Comparison of ENCODE assay signal across 7 cellular contexts in the genomic region with DNA sequence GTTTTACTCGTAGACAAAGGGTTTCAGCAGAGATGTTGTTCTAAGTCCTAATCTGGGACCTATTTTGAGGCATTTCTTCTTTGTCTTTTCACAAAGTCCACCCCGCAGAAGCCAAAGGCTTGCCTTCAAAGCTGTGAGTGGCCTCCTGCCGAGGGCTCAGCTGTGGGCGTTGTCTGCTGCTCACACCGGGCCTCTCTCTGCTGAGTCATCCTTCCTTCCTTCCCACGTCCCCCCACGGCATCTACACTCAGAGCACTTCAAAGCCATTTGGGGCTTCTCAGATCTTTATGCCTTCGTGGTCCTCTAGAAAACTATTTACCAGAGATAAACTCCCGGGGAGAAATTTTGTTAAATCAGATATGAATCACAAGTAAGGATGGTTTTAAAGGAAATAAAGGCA.
DNase-seq lines count a peak whose midpoint lies in the region; ATAC-seq and TF ChIP-seq lines count a peak whose summit lies in the region.

No MANE protein-coding gene starts in this region.

- peaks cover 6% of the 10 kb centered on the region for H3K4me1 ChIP-seq in RWPE2 (ENCODE audit: insufficient read depth, poor library complexity, severe bottlenecking)
- peaks cover 8 to 26% of the 10 kb centered on the region in 2 donors for H3K4me1 ChIP-seq in thyroid gland

- WGBS in thyroid gland, 2 donors: 59 to 60% methylated on average over 9 of the region's 9 CpGs

- TF ChIP-seq POLR2A in thyroid gland (IDR thresholded peaks at IDR 0.05): no peak

- ATAC-seq in GM18858 (IDR thresholded peaks at IDR 0.05; ENCODE audit: unreplicated experiment) (peak; percentile 32), HG03039 (IDR thresholded peaks at IDR 0.05; ENCODE audit: unreplicated experiment) (peak; percentile 55), RWPE2 (ENCODE audit: low read depth) (peak; percentile 46; the same call in 2 of the 3 replicates)

- H3K27me3 ChIP-seq in RWPE2 (ENCODE audit: insufficient read depth, poor library complexity, severe bottlenecking) (no peaks in the 10 kb centered on the region), thyroid gland (no peaks in the 10 kb centered on the region)

- H3K4me3 ChIP-seq in RWPE2 (ENCODE audit: severe bottlenecking): no peak overlapping the region
- H3K4me3 ChIP-seq in thyroid gland (replicated peaks in 1 of 3): no peak overlapping the region

- H3K27ac ChIP-seq in RWPE2 (ENCODE audit: poor library complexity, severe bottlenecking): no peak overlapping the region
- no peak overlapping the region for H3K27ac ChIP-seq in thyroid gland

- no peaks in the 10 kb centered on the region for H3K9me3 ChIP-seq in RWPE2 (ENCODE audit: severe bottlenecking)
- H3K9me3 ChIP-seq in thyroid gland: no peaks in the 10 kb centered on the region

- no peak for TF ChIP-seq CTCF in RWPE2 (IDR thresholded peaks at IDR 0.05; ENCODE audit: poor library complexity, severe bottlenecking)
- TF ChIP-seq CTCF in thyroid gland (IDR thresholded peaks at IDR 0.05): no peak

- no peaks in the 10 kb centered on the region for H3K36me3 ChIP-seq in RWPE2 (ENCODE audit: low read depth)
- no peaks in the 10 kb centered on the region for H3K36me3 ChIP-seq in thyroid gland

- intact Hi-C loops in thyroid gland (cut with DNase I): no loop called here

- DNase-seq in RWPE2 (ENCODE audit: low spot score) (no peak), islet precursor cell (peak; percentile 88), thyroid gland (no peak)
- DNase-seq in activated T-helper 9 cell treated with anti-CD3 and anti-CD28 coated beads, Interleukin-2, amount 50 U/mL, for 16 hours (ENCODE audit: low read depth): peak; percentile 47
- DNase-seq in stimulated activated CD8-positive, alpha-beta memory T cell treated with anti-CD3 and anti-CD28 coated beads, Interleukin-7, amount 100 ng/mL, for 1 hour (ENCODE audit: low read depth in 2 of 2): peak; percentile 16 to 19

Comparison
In these comparisons a context has a peak if more than half of its experiments do, and no peak if none do; other contexts are left out.
1. DNase-seq: peak in activated T-helper 9 cell treated with anti-CD3 and anti-CD28 coated beads, Interleukin-2, amount 50 U/mL, for 16 hours (single experiment), islet precursor cell (single experiment) and stimulated activated CD8-positive, alpha-beta memory T cell treated with anti-CD3 and anti-CD28 coated beads, Interleukin-7, amount 100 ng/mL, for 1 hour (2 of 2); none in RWPE2 (single experiment) and thyroid gland (0 of 2).
2. Peak in every context shown above with its lines, with median percentiles within 50 percentile points of each other: ATAC-seq.